17 cellular contexts compared by ENCODE assay signal in genomic region chrX:8967471-8967870, GRCh38.
DNase-seq lines count a peak whose midpoint lies in the region; TF ChIP-seq lines count a peak whose summit lies in the region.
"Had no signal": no experiment of that assay in that cellular context is flagged by ENCODE, and none has a peak within 500 bp of the region (broad histone marks: within the 10 kb centered on the region; RNA-seq: fewer than 3 reads in every experiment).

No MANE protein-coding gene starts in this region.

- no peak overlapping the region for H4K5ac ChIP-seq in mesendoderm (ENCODE audit: low read length)

- DNase-seq in NCI-H2171 treated with DMSO at 0.1 percent for 48 hours (lab: John Stamatoyannopoulos, UW) (peak; percentile 28), NCI-H2171 (lab: John Stamatoyannopoulos, UW) (no peak), mesendoderm (peak; percentile 90), D341Med (ENCODE audit: low spot score) (no peak), tibial artery (no peak), left ventricle myocardium inferior (no peak)
- DNase-seq: CD4-positive, CD25-positive, alpha-beta regulatory T cell; CD8-positive, alpha-beta T cell; DMS53; DMS79 treated with DMSO at 0.1 percent for 48 hours; GOT3; HFFc6 had no signal

- no peaks in the 10 kb centered on the region; the same call in 1 of the 2 replicates for H3K27me3 ChIP-seq in HUES6 (ENCODE audit: control insufficient read depth, insufficient read depth, low read length)
- no peaks in the 10 kb centered on the region for H3K27me3 ChIP-seq in mesendoderm (ENCODE audit: insufficient read depth, low read length, poor library complexity)
- no peaks in the 10 kb centered on the region for H3K27me3 ChIP-seq in tibial artery
- H3K27me3 ChIP-seq in left ventricle myocardium inferior (ENCODE audit: low read depth), result no peaks in the 10 kb centered on the region
- H3K27me3 ChIP-seq: BLaER1 had no signal

- intact Hi-C loops in tibial artery (cut with DNase I; ENCODE audit: low total_unique reads), result no loop called here
- intact Hi-C loops in left ventricle myocardium inferior (cut with micrococcal nuclease), result no loop called here

- H2BK120ac ChIP-seq in mesendoderm (ENCODE audit: low read depth, low read length), result no peak overlapping the region

- no peak overlapping the region for H3K4me3 ChIP-seq in HUES6 (ENCODE audit: low read depth, low read length)
- no peak overlapping the region for H3K4me3 ChIP-seq in mesendoderm (ENCODE audit: low read length)
- H3K4me3 ChIP-seq in tibial artery, result no peak overlapping the region
- H3K4me3 ChIP-seq in left ventricle myocardium inferior, result no peak overlapping the region
- H3K4me3 ChIP-seq: BLaER1, HAP-1 had no signal

- no peak overlapping the region for H2AK5ac ChIP-seq in mesendoderm (ENCODE audit: low read length)

- H3K4me1 ChIP-seq in HUES6 (ENCODE audit: control insufficient read depth, insufficient read depth, low read length) (no peaks in the 10 kb centered on the region), mesendoderm (ENCODE audit: control insufficient read depth, low read depth, low read length) (no peaks in the 10 kb centered on the region), tibial artery (no peaks in the 10 kb centered on the region), left ventricle myocardium inferior (no peaks in the 10 kb centered on the region)
- H3K4me1 ChIP-seq: BLaER1, HAP-1 had no signal

- H3K79me1 ChIP-seq in mesendoderm (ENCODE audit: low read length), result no peaks in the 10 kb centered on the region

- no CpG with 5 or more reads among the region's 3 CpGs for WGBS in mesendoderm (ENCODE audit: extremely low coverage, insufficient coverage, low lambda C conversion rate)

- H3K9me3 ChIP-seq in HUES6 (ENCODE audit: control insufficient read depth, insufficient read depth, low read depth, low read length) (peaks cover 12% of the 10 kb centered on the region), tibial artery (peaks cover 0 to 4% (median 0%) of the 10 kb centered on the region in 3 donors), left ventricle myocardium inferior (replicated peaks) (no peaks in the 10 kb centered on the region)
- H3K9me3 ChIP-seq: HAP-1 had no signal

- H3K56ac ChIP-seq in mesendoderm (ENCODE audit: low read length), result no peak overlapping the region

- H2BK15ac ChIP-seq in mesendoderm (replicated peaks; ENCODE audit: low read depth), result no peak overlapping the region

- no peak overlapping the region for H3K4me2 ChIP-seq in mesendoderm (ENCODE audit: low read length)
- H3K4me2 ChIP-seq: BLaER1 had no signal

- TF ChIP-seq CTCF in tibial artery (IDR thresholded peaks at IDR 0.05) (no peak), left ventricle myocardium inferior (IDR thresholded peaks at IDR 0.05; ENCODE audit: borderline replicate concordance) (no peak)

- H3K36me3 ChIP-seq in HUES6 (ENCODE audit: control insufficient read depth, insufficient read depth, low read length) (no peaks in the 10 kb centered on the region), mesendoderm (ENCODE audit: control insufficient read depth, insufficient read depth, low read length) (no peaks in the 10 kb centered on the region), tibial artery (no peaks in the 10 kb centered on the region), left ventricle myocardium inferior (no peaks in the 10 kb centered on the region)
- H3K36me3 ChIP-seq: BLaER1, HAP-1 had no signal

- H3K27ac ChIP-seq in HUES6 (ENCODE audit: low read depth, low read length), result no peak overlapping the region; the same call in 1 of the 2 replicates
- peak overlapping the region; percentile 44 for H3K27ac ChIP-seq in mesendoderm (ENCODE audit: low read depth, low read length)
- no peak overlapping the region for H3K27ac ChIP-seq in tibial artery
- H3K27ac ChIP-seq in left ventricle myocardium inferior (replicated peaks), result no peak overlapping the region
- H3K27ac ChIP-seq: 22Rv1, BLaER1, C4-2B had no signal

- no peak overlapping the region for H2BK5ac ChIP-seq in mesendoderm (ENCODE audit: low read length)

- H3K18ac ChIP-seq in mesendoderm (ENCODE audit: low read length), result no peak overlapping the region

- no peaks in the 10 kb centered on the region for H3K79me2 ChIP-seq in mesendoderm (ENCODE audit: control insufficient read depth, insufficient read depth, low read length)

- H3K23ac ChIP-seq in mesendoderm (ENCODE audit: low read length), result no peak overlapping the region

- no peak overlapping the region for H3K4ac ChIP-seq in mesendoderm (ENCODE audit: low read depth, low read length)

- H3K9ac ChIP-seq in HUES6 (ENCODE audit: low read length) (peak overlapping the region; percentile 33), mesendoderm (ENCODE audit: low read length) (no peak overlapping the region)
- H3K9ac ChIP-seq: BLaER1 had no signal

- H4K8ac ChIP-seq in mesendoderm (ENCODE audit: low read depth, low read length), result no peak overlapping the region

Comparison
In these comparisons a context has a peak if more than half of its experiments do, and no peak if none do; other contexts are left out.
1. DNase-seq: peak in NCI-H2171 treated with DMSO at 0.1 percent for 48 hours (single experiment) and mesendoderm (single experiment); none in NCI-H2171 (single experiment), D341Med (single experiment), tibial artery (0 of 2) and left ventricle myocardium inferior (single experiment).